In the genomic region with DNA sequence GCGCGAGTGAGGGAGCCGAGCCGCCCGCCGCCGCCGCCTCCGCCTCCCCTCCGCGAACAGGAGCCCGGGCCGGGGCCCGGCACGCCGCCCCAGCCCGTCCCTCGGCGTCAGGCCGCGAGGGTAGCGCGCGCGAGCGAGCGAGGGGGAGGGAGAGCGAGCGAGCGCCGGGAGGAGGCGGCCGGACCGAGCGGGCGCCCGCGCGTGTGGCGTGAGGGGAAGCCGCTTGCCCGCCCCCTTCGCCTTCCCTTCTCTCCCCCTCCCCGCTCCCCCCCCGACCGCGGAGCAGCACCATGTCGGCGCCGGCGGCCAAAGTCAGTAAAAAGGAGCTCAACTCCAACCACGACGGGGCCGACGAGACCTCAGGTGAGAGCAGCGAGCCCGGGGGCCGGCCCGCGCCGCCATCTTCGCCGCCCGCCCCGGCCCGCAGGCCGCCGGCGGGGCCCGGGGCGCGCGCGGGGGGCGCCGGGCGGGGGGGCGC, we compare ENCODE assay signal across 8 cellular contexts. TPM values are rescaled to one million over a fixed set of nuclear protein-coding genes. Genes with fewer than 3 reads are reported as not detected.
DNase-seq lines count a peak whose midpoint lies in the region; ATAC-seq and TF ChIP-seq lines count a peak whose summit lies in the region.

No MANE protein-coding gene starts in this region.

- H3K4me1 Mint-ChIP-seq in neural crest cell: peaks cover 58% of the 10 kb centered on the region

- DNase-seq in stimulated activated CD4-positive, alpha-beta T cell treated with anti-CD3 and anti-CD28 coated beads, Interleukin-12 subunit alpha, Interleukin-12 subunit beta, amount 100 ng/mL, for 4 hours: peak; percentile 59
- DNase-seq in stimulated activated CD4-positive, alpha-beta T cell treated with anti-CD3 and anti-CD28 coated beads, Interleukin-15, amount 100 ng/mL, for 24 hours: no peak
- peak; percentile 54 for DNase-seq in activated CD4-positive, alpha-beta T cell treated with anti-CD3 and anti-CD28 coated beads, Interleukin-2, amount 50 U/mL, for 1 hour
- DNase-seq in fibroblast of mammary gland (ENCODE audit: low read depth) (no peak), neural crest cell (ENCODE audit: low read depth, low spot score) (peak; percentile 40), SIG-M5 (lab: John Stamatoyannopoulos, UW) (no peak)

- peaks cover 5% of the 10 kb centered on the region for H3K27me3 Mint-ChIP-seq in neural crest cell (ENCODE audit: low read depth)

- no peak overlapping the region for H3K27ac Mint-ChIP-seq in neural crest cell (ENCODE audit: unreplicated experiment)

- H3K4me3 Mint-ChIP-seq in neural crest cell: no peak overlapping the region

- H3K4me3 ChIP-seq in fibroblast of mammary gland (ENCODE audit: control insufficient read depth, low read depth, low read length): peak overlapping the region; percentile 49

- H3K36me3 Mint-ChIP-seq in neural crest cell (ENCODE audit: low read depth): peaks cover 23% of the 10 kb centered on the region

- no peak for TF ChIP-seq CTCF in fibroblast of mammary gland (conservative IDR thresholded peaks at IDR 0.05; ENCODE audit: control insufficient read depth, insufficient read depth, low read depth, low read length)
- TF ChIP-seq CTCF in neural crest cell (conservative IDR thresholded peaks at IDR 0.05): no peak

- ATAC-seq in HG03469 (IDR thresholded peaks at IDR 0.05; ENCODE audit: unreplicated experiment) (peak; percentile 3), esophagus mucosa (no peak)

- no peaks in the 10 kb centered on the region for H3K9me3 Mint-ChIP-seq in neural crest cell

RNA-seq across cellular contexts. Expression of a gene that starts 0.3 kb away (rescaled TPM):
- 891 and 930 TPM in 2 replicates for total RNA-seq in neural crest cell
- 267 TPM for total RNA-seq in esophagus mucosa

RNA-seq across cellular contexts. Expression of a gene that starts 13.0 kb away (rescaled TPM):
- total RNA-seq in neural crest cell: 28.0 and 30.0 TPM in 2 replicates
- total RNA-seq in esophagus mucosa: 2.5 TPM

RNA-seq across cellular contexts. Expression of a gene that starts 32.7 kb away (rescaled TPM):
- total RNA-seq in neural crest cell: 120 and 128 TPM in 2 replicates
- total RNA-seq in esophagus mucosa: 37.0 TPM

RNA-seq across cellular contexts. Expression of a gene that starts 34.6 kb away (rescaled TPM):
- total RNA-seq in neural crest cell (15.1 and 15.7 TPM in 2 replicates), esophagus mucosa (54.4 TPM)

Comparison
In these comparisons a context has a peak if more than half of its experiments do, and no peak if none do; other contexts are left out.
1. DNase-seq: peak in stimulated activated CD4-positive, alpha-beta T cell treated with anti-CD3 and anti-CD28 coated beads, Interleukin-12 subunit alpha, Interleukin-12 subunit beta, amount 100 ng/mL, for 4 hours (single experiment), activated CD4-positive, alpha-beta T cell treated with anti-CD3 and anti-CD28 coated beads, Interleukin-2, amount 50 U/mL, for 1 hour (single experiment) and neural crest cell (single experiment); none in stimulated activated CD4-positive, alpha-beta T cell treated with anti-CD3 and anti-CD28 coated beads, Interleukin-15, amount 100 ng/mL, for 24 hours (single experiment), fibroblast of mammary gland (single experiment) and SIG-M5 (single experiment).